ENCODE assay signal across 29 cellular contexts in the genomic region with DNA sequence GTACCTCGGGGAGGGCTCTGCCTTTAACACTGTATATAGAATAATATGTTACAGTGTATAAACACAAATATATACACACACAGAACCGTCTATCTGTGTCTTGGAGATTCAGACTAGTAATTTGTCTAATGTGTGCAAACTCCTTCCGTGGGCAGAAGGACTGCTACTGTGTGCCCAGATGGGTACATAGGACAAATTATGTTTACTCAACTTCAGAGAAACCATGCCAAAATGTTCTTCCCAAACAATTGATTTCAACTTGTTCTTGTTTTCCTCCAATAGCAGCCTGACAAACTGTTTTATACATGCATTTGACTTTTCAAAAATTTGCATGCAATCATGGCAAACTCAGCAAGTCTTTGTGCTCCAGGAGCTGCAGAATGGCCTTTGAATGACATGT.
"Had no signal": no experiment of that assay in that cellular context is flagged by ENCODE, and none has a peak within 500 bp of the region (broad histone marks: within the 10 kb centered on the region; RNA-seq: fewer than 3 reads in every experiment).

No MANE protein-coding gene starts in this region.

- H3K27ac ChIP-seq: adrenal gland, KMS-11, RWPE1, WERI-Rb-1 had no signal

- H3K9me3 ChIP-seq: adrenal gland had no signal

- H3K4me2 ChIP-seq: KMS-11 had no signal

- H3K4me3 ChIP-seq: adrenal gland had no signal

- H3K27me3 ChIP-seq: adrenal gland had no signal

- H3K9ac ChIP-seq: KMS-11 had no signal

- H3K36me3 ChIP-seq: adrenal gland, WERI-Rb-1 had no signal

- ATAC-seq: activated CD8-positive, alpha-beta memory T cell treated with anti-CD3 and anti-CD28 coated beads, Interleukin-2, amount 10 ng/mL, durations not matched to agents 7 days and 5 days; PC-3; Right ventricle myocardium inferior; SK-N-SH treated with all-trans-retinoic acid at 6 μM for 48 hours; T-cell; T-helper 17 cell had no signal

- DNase-seq: activated CD4-positive, alpha-beta memory T cell treated with anti-CD3 and anti-CD28 coated beads, Interleukin-2, amount 10 ng/mL, durations not matched to agents 7 days and 5 days; activated CD4-positive, alpha-beta T cell treated with anti-CD3 and anti-CD28 coated beads for 1 hour; activated CD4-positive, alpha-beta T cell treated with anti-CD3 and anti-CD28 coated beads for 48 hours; activated CD4-positive, CD25-positive, alpha-beta regulatory T cell; activated CD8-positive, alpha-beta memory T cell treated with anti-CD3 and anti-CD28 coated beads for 24 hours; activated CD8-positive, alpha-beta memory T cell treated with anti-CD3 and anti-CD28 coated beads, Interleukin-2, amount 10 ng/mL, durations not matched to agents 7 days and 5 days; activated CD8-positive, alpha-beta memory T cell treated with anti-CD3 and anti-CD28 coated beads, Interleukin-2, amount 50 U/mL, for 48 hours; activated effector memory CD4-positive, alpha-beta T cell treated with Interleukin-2 at 50 U/mL for 16 hours; activated T-cell treated with anti-CD3 and anti-CD28 coated beads, Interleukin-2, amount 50 U/mL, for 48 hours; adrenal gland; anterior cingulate cortex; NCI-H1105; NCI-H1417 treated with DMSO at 0.1 percent for 48 hours; NCI-H187 treated with DMSO at 0.1 percent for 48 hours; NCI-H2081; NCI-H226; NCI-H526; NCI-H748 treated with DMSO at 0.1 percent for 48 hours; NK-92 treated with Interleukin-12 subunit alpha and Interleukin-12 subunit beta, amount 100 ng/mL, for 24 hours; PC-3; SIG-M5; T-cell; T-helper 17 cell; T-helper 9 cell; WERI-Rb-1 had no signal
